ENCODE assay signal across 26 cellular contexts in genomic region chr1:195520757-195521156, GRCh38.
"Had no signal": no experiment of that assay in that cellular context is flagged by ENCODE, and none has a peak within 500 bp of the region (broad histone marks: within the 10 kb centered on the region; RNA-seq: fewer than 3 reads in every experiment).

No MANE protein-coding gene starts in this region.

- H3K4me3 Mint-ChIP-seq: dendritic cell treated with granulocyte-macrophage colony-stimulating factor and Interleukin-4, amounts not matched to agents 40 ng/mL and 50 ng/mL, for 4 days; naive thymus-derived CD4-positive, alpha-beta T cell; nephron; neural progenitor cell; stimulated activated naive B cell treated with anti-CD40 and anti-IgM and Interleukin-4, amounts not matched to agents 10 μg/mL and 1 μg/mL and 100 μg/mL, for 72 hours; stimulated activated naive CD8-positive, alpha-beta T cell treated with anti-CD3 and anti-CD28 coated beads, Interleukin-15, Interleukin-2, amounts not matched to agents 100 ng/mL and 50 ng/mL, for 24 hours had no signal

- H3K36me3 Mint-ChIP-seq: naive thymus-derived CD4-positive, alpha-beta T cell; neural progenitor cell; stimulated activated naive B cell treated with anti-CD40 and anti-IgM and Interleukin-4, amounts not matched to agents 10 μg/mL and 1 μg/mL and 100 μg/mL, for 72 hours had no signal

- H3K9me3 ChIP-seq: esophagus muscularis mucosa, gastroesophageal sphincter, right lobe of liver, suprapubic skin, transverse colon, upper lobe of right lung, uterus had no signal

- H2AFZ ChIP-seq: parathyroid adenoma had no signal

- H3K4me3 ChIP-seq: esophagus muscularis mucosa, gastroesophageal sphincter, heart right ventricle, left lung, neural progenitor cell, right lobe of liver, suprapubic skin, transverse colon, upper lobe of right lung, uterus had no signal

- H3K4me1 ChIP-seq: esophagus muscularis mucosa, foreskin keratinocyte, gastroesophageal sphincter, heart right ventricle, left lung, neural progenitor cell, parathyroid adenoma, right lobe of liver, suprapubic skin, transverse colon, upper lobe of right lung, uterus had no signal

- H3K27me3 ChIP-seq: esophagus muscularis mucosa, foreskin keratinocyte, gastroesophageal sphincter, heart right ventricle, left lung, neural progenitor cell, right lobe of liver, suprapubic skin, transverse colon, upper lobe of right lung, uterus had no signal

- H3K9ac ChIP-seq: neural progenitor cell, parathyroid adenoma had no signal

- H3K4me1 Mint-ChIP-seq: naive thymus-derived CD4-positive, alpha-beta T cell; nephron; neural progenitor cell; stimulated activated naive B cell treated with anti-CD40 and anti-IgM and Interleukin-4, amounts not matched to agents 10 μg/mL and 1 μg/mL and 100 μg/mL, for 72 hours had no signal

- ATAC-seq: foreskin keratinocyte; gastroesophageal sphincter; heart right ventricle; left cardiac atrium; left lung; naive thymus-derived CD4-positive, alpha-beta T cell; right lobe of liver; stimulated activated naive B cell treated with anti-CD40 and anti-IgM and Interleukin-4, amounts not matched to agents 10 μg/mL and 1 μg/mL and 100 μg/mL, for 72 hours; upper lobe of right lung had no signal

- DNase-seq: effector CD8-positive, alpha-beta T cell; foreskin keratinocyte; heart right ventricle; hippocampal formation; left cardiac atrium; left lung; mesenchymal stem cell; midbrain; naive thymus-derived CD4-positive, alpha-beta T cell; right lobe of liver; small intestine; stimulated activated CD4-positive, alpha-beta T cell treated with anti-CD3 and anti-CD28 coated beads, Interleukin-15, amount 100 ng/mL, for 24 hours; stimulated activated CD4-positive, alpha-beta T cell treated with anti-CD3 and anti-CD28 coated beads, Interleukin-2, amount 100 ng/mL, for 48 hours; stimulated activated naive B cell treated with anti-CD40 and anti-IgM and Interleukin-4, amounts not matched to agents 10 μg/mL and 1 μg/mL and 100 μg/mL, for 72 hours; transverse colon; upper lobe of right lung; uterus had no signal

- H3K27me3 Mint-ChIP-seq: dendritic cell treated with granulocyte-macrophage colony-stimulating factor and Interleukin-4, amounts not matched to agents 40 ng/mL and 50 ng/mL, for 4 days; naive thymus-derived CD4-positive, alpha-beta T cell; progenitor cell of endocrine pancreas; stimulated activated naive B cell treated with anti-CD40 and anti-IgM and Interleukin-4, amounts not matched to agents 10 μg/mL and 1 μg/mL and 100 μg/mL, for 72 hours; stimulated activated naive CD8-positive, alpha-beta T cell treated with anti-CD3 and anti-CD28 coated beads, Interleukin-15, Interleukin-2, amounts not matched to agents 100 ng/mL and 50 ng/mL, for 24 hours had no signal

- H3K9me3 Mint-ChIP-seq: nephron; stimulated activated naive B cell treated with anti-CD40 and anti-IgM and Interleukin-4, amounts not matched to agents 10 μg/mL and 1 μg/mL and 100 μg/mL, for 72 hours had no signal

- H3K27ac Mint-ChIP-seq: dendritic cell treated with granulocyte-macrophage colony-stimulating factor and Interleukin-4, amounts not matched to agents 40 ng/mL and 50 ng/mL, for 4 days; naive thymus-derived CD4-positive, alpha-beta T cell; nephron; neural progenitor cell; progenitor cell of endocrine pancreas; stimulated activated naive B cell treated with anti-CD40 and anti-IgM and Interleukin-4, amounts not matched to agents 10 μg/mL and 1 μg/mL and 100 μg/mL, for 72 hours; stimulated activated naive CD8-positive, alpha-beta T cell treated with anti-CD3 and anti-CD28 coated beads, Interleukin-15, Interleukin-2, amounts not matched to agents 100 ng/mL and 50 ng/mL, for 24 hours had no signal

- H3K36me3 ChIP-seq: esophagus muscularis mucosa, gastroesophageal sphincter, heart right ventricle, left lung, neural progenitor cell, right lobe of liver, suprapubic skin, transverse colon, upper lobe of right lung had no signal

- H3K27ac ChIP-seq: esophagus muscularis mucosa, foreskin keratinocyte, gastroesophageal sphincter, heart right ventricle, left lung, neural progenitor cell, parathyroid adenoma, right lobe of liver, suprapubic skin, transverse colon, upper lobe of right lung, uterus had no signal

- H3K4me2 ChIP-seq: neural progenitor cell had no signal

- H3K79me2 ChIP-seq: parathyroid adenoma had no signal
